Comparison of ENCODE assay signal across 8 cellular contexts in genomic region chr1:6600410-6601048, GRCh38. TPM values are rescaled to one million over a fixed set of nuclear protein-coding genes. Genes with fewer than 3 reads are reported as not detected.
A peak's percentile ranks its signal among the peaks of the same experiment; 100 is the strongest.
DNase-seq lines count a peak whose midpoint lies in the region; ATAC-seq, FAIRE-seq and TF ChIP-seq lines count a peak whose summit lies in the region.

No MANE protein-coding gene starts in this region.

- H3K4ac ChIP-seq in neuronal stem cell (ENCODE audit: low read length) = no peak overlapping the region

- H3K79me2 ChIP-seq in endothelial cell of umbilical vein (ENCODE audit: control insufficient read depth, insufficient read depth, low read length) = peaks cover 58% of the 10 kb centered on the region

- dilution Hi-C loops in endothelial cell of umbilical vein (cut with MboI; ENCODE audit: extremely low pct_ligation_motif_present, low sequenced_read_pairs) = no loop called here

- H3K27me3 ChIP-seq in Panc1 (ENCODE audit: control insufficient read depth, insufficient read depth, low read length) (no peaks in the 10 kb centered on the region), endothelial cell of umbilical vein (ENCODE audit: control insufficient read depth in 2 of 2, insufficient read depth in 2 of 2, low read length in 2 of 2) (no peaks in the 10 kb centered on the region), neuronal stem cell (ENCODE audit: control insufficient read depth in 3 of 3, insufficient read depth in 3 of 3, low read depth in 1 of 3, low read length in 3 of 3) (peaks cover 0 to 6% (median 0%) of the 10 kb centered on the region in 3 experiments)

- no peak overlapping the region for H4K91ac ChIP-seq in neuronal stem cell (ENCODE audit: low read depth, low read length, poor library complexity)

- no peak overlapping the region for H2BK120ac ChIP-seq in neuronal stem cell (ENCODE audit: low read depth, low read length)

- no peak for FAIRE-seq in endothelial cell of umbilical vein (lab: Jason Lieb, UNC)

- no CpG with 5 or more reads among the region's 10 CpGs for WGBS in neuronal stem cell (ENCODE audit: extremely low coverage in 2 of 2, insufficient read length in 2 of 2, insufficient replicate concordance in 1 of 2), 2 donors

- POLR2A ChIA-PET in Panc1 (lab: Charles Lee) = no interaction called here
- POLR2A ChIA-PET in endothelial cell of umbilical vein (lab: Charles Lee) = interaction anchor here (1.1 to 1.4 kb wide), 2 partner anchors 11 to 20 kb away, joined by 4 to 6 read pairs; partner anchors contain the start of gene ZBTB48

- peak overlapping the region; percentile 64 for H3K18ac ChIP-seq in neuronal stem cell (ENCODE audit: low read length)

- no peak for TF ChIP-seq POLR2A in endothelial cell of umbilical vein (IDR thresholded peaks at IDR 0.05; ENCODE audit: low read depth, low read length)

- H3K9ac ChIP-seq in endothelial cell of umbilical vein (replicated peaks; ENCODE audit: extremely low read depth, insufficient read depth, low read length) (peak overlapping the region; percentile 73), neuronal stem cell (ENCODE audit: low read depth, low read length, poor library complexity) (peak overlapping the region; percentile 60)

- in situ Hi-C loops in Panc1 (cut with HindIII; ENCODE audit: low pct_unique_long_range_greater_than_20kb, low sequenced_read_pairs) = no loop called here

- ATAC-seq in GM21529 (IDR thresholded peaks at IDR 0.05; ENCODE audit: unreplicated experiment) = peak; percentile 2
- ATAC-seq in Panc1 = no peak
- ATAC-seq in GM18873 (IDR thresholded peaks at IDR 0.05; ENCODE audit: low FRiP score, unreplicated experiment) = no peak
- no peak for ATAC-seq in GM18519 (IDR thresholded peaks at IDR 0.05; ENCODE audit: low FRiP score, unreplicated experiment)

- no peak overlapping the region for H2AK5ac ChIP-seq in neuronal stem cell (ENCODE audit: low read depth, low read length)

- no peak overlapping the region for H2BK15ac ChIP-seq in neuronal stem cell (ENCODE audit: low read length)

- H2BK5ac ChIP-seq in neuronal stem cell (ENCODE audit: low read length) = no peak overlapping the region

- peak overlapping the region; percentile 76 for H3K23ac ChIP-seq in neuronal stem cell (ENCODE audit: low read depth, low read length, poor library complexity)

- no peaks in the 10 kb centered on the region for H3K9me1 ChIP-seq in endothelial cell of umbilical vein (replicated peaks; ENCODE audit: control insufficient read depth, extremely low read depth, insufficient read depth, low read length)

- no peak overlapping the region for H3K14ac ChIP-seq in neuronal stem cell (ENCODE audit: low read length)

- intact Hi-C loops in Panc1 (cut with micrococcal nuclease; ENCODE audit: unreplicated experiment) = no loop called here
- intact Hi-C loops in endothelial cell of umbilical vein (cut with micrococcal nuclease) = loop anchor here (1.0 to 5.0 kb wide), 5 partner anchors 20 to 187 kb away; partner anchors contain the start of genes CAMTA1, DNAJC11 and NOL9

- H3K27ac ChIP-seq in Panc1 (ENCODE audit: low read length) (peak overlapping the region; percentile 90), endothelial cell of umbilical vein (ENCODE audit: insufficient read depth, low read depth, low read length) (peak overlapping the region; percentile 78), neuronal stem cell (replicated peaks; ENCODE audit: low read length) (peak overlapping the region; percentile 23)

- no peak for DNase-seq in Panc1 (ENCODE audit: low read depth, low spot score)
- DNase-seq in endothelial cell of umbilical vein (ENCODE audit: low read depth, low spot score) = no peak
- DNase-seq in neuronal stem cell (ENCODE audit: low spot score) = no peak
- DNase-seq in inferior parietal cortex (ENCODE audit: extremely low spot score) = no peak
- DNase-seq in SIG-M5 (lab: John Stamatoyannopoulos, UW) = no peak

- CTCF ChIA-PET in Panc1 (lab: Charles Lee) (interaction anchor here (0.5 kb wide), 1 partner anchor 47 kb away, joined by 5 read pairs; no protein-coding TSS in a partner anchor), endothelial cell of umbilical vein (lab: Charles Lee) (interaction anchor here (0.8 to 2.9 kb wide), 11 partner anchors 11 to 114 kb away, joined by 3 to 12 read pairs (median 4); partner anchors contain the start of genes NOL9, TAS1R1, THAP3 and ZBTB48)

- no peaks in the 10 kb centered on the region for H4K20me1 ChIP-seq in endothelial cell of umbilical vein (replicated peaks; ENCODE audit: control insufficient read depth, extremely low read depth, insufficient read depth, low read length)

- peaks cover 23% of the 10 kb centered on the region for H3K79me1 ChIP-seq in neuronal stem cell (ENCODE audit: low read depth, low read length)

- H2BK12ac ChIP-seq in neuronal stem cell (ENCODE audit: low read length) = no peak overlapping the region

- H3K4me2 ChIP-seq in endothelial cell of umbilical vein (ENCODE audit: insufficient read depth, low read length) (peak overlapping the region; percentile 87), neuronal stem cell (ENCODE audit: insufficient read depth, low read length, poor library complexity, severe bottlenecking) (peak overlapping the region; percentile 96)

- H3K9me3 ChIP-seq in Panc1 (ENCODE audit: control insufficient read depth, insufficient read depth, low read depth, low read length) (no peaks in the 10 kb centered on the region), endothelial cell of umbilical vein (replicated peaks; ENCODE audit: control insufficient read depth, insufficient read depth, low read length) (no peaks in the 10 kb centered on the region), neuronal stem cell (replicated peaks in 1 of 2; ENCODE audit: control insufficient read depth in 2 of 2, insufficient read depth in 1 of 2, low read depth in 1 of 2, low read length in 2 of 2) (no peaks in the 10 kb centered on the region)

- no peak overlapping the region for H4K8ac ChIP-seq in neuronal stem cell (ENCODE audit: low read depth, low read length)

- TF ChIP-seq CTCF in Panc1 (IDR thresholded peaks at IDR 0.05) (no peak), endothelial cell of umbilical vein (IDR thresholded peaks at IDR 0.05; ENCODE audit: extremely low read depth in 1 of 2, insufficient read depth in 1 of 2, low read depth in 1 of 2, low read length in 2 of 2) (no peak)

- peaks cover 27% of the 10 kb centered on the region for H3K4me1 ChIP-seq in Panc1 (ENCODE audit: control insufficient read depth, insufficient read depth, low read length)
- H3K4me1 ChIP-seq in endothelial cell of umbilical vein (ENCODE audit: control insufficient read depth, extremely low read depth, insufficient read depth, low read length) = peaks cover 23% of the 10 kb centered on the region
- peaks cover 17 to 19% of the 10 kb centered on the region in 2 donors for H3K4me1 ChIP-seq in neuronal stem cell (ENCODE audit: control insufficient read depth in 2 of 2, insufficient read depth in 1 of 2, low read depth in 1 of 2, low read length in 2 of 2)

- H2AFZ ChIP-seq in endothelial cell of umbilical vein (ENCODE audit: low read depth, low read length) = peak overlapping the region; percentile 24
- peak overlapping the region; percentile 91 for H2AFZ ChIP-seq in neuronal stem cell (ENCODE audit: low read length)

- BruUV-seq in Panc1 (replicated peaks; lab: Mats Ljungman, UMichigan) = TSS peak; percentile 68
- TSS peak; percentile 23 for BruUV-seq in endothelial cell of umbilical vein (replicated peaks; lab: Mats Ljungman, UMichigan)

- H3K4me3 ChIP-seq in Panc1 (ENCODE audit: low read depth in 2 of 2, low read length in 2 of 2) (peak overlapping the region; percentile 61 to 96), endothelial cell of umbilical vein (replicated peaks in 1 of 3; ENCODE audit: insufficient read depth in 1 of 3, low read depth in 1 of 3, low read length in 3 of 3) (peak overlapping the region; percentile 39 to 84 (median 74)), neuronal stem cell (ENCODE audit: low read length in 2 of 2) (peak overlapping the region; percentile 68 to 95)

- H3K36me3 ChIP-seq in Panc1 (ENCODE audit: control insufficient read depth, insufficient read depth, low read length) (no peaks in the 10 kb centered on the region; the same call in 1 of the 2 replicates), endothelial cell of umbilical vein (ENCODE audit: control insufficient read depth in 2 of 2, extremely low read depth in 1 of 2, insufficient read depth in 2 of 2, low read length in 2 of 2) (peaks cover 2 to 20% of the 10 kb centered on the region in 2 experiments), neuronal stem cell (replicated peaks in 1 of 2; ENCODE audit: control insufficient read depth in 2 of 2, insufficient read depth in 2 of 2, low read length in 2 of 2) (peaks cover 22 to 38% of the 10 kb centered on the region in 2 donors)

RNA-seq across cellular contexts. Expression of gene KLHL21, which starts 2.1 kb away (rescaled TPM):
- 35.9 TPM for total RNA-seq in Panc1 (2021; ENCODE audit: unreplicated experiment)
- 43.9 TPM for polyA plus RNA-seq in Panc1 (2012; ENCODE audit: insufficient read length)
- total RNA-seq in endothelial cell of umbilical vein = 19.2 and 22.4 TPM in 2 replicates
- 18.0 and 24.9 TPM in 2 replicates for polyA plus RNA-seq in endothelial cell of umbilical vein
- 10.5 and 14.1 TPM in 2 replicates for polyA plus RNA-seq in endothelial cell of umbilical vein (2011; cell fraction: cytosol; rRNA removed)
- polyA plus RNA-seq in endothelial cell of umbilical vein (2011; cell fraction: nucleus; rRNA removed) = 20.4 and 30.5 TPM in 2 replicates
- polyA plus RNA-seq in endothelial cell of umbilical vein (2012) = 17.8 and 20.9 TPM in 2 replicates
- 21.1 and 21.8 TPM in 2 replicates for polyA minus RNA-seq in endothelial cell of umbilical vein
- 20.5 TPM for polyA minus RNA-seq in endothelial cell of umbilical vein (2011; cell fraction: cytosol; rRNA and poly(A)+ RNA removed)
- 15.2 and 22.3 TPM in 2 replicates for polyA minus RNA-seq in endothelial cell of umbilical vein (2011; cell fraction: nucleus; rRNA and poly(A)+ RNA removed)
- 4.7 TPM for polyA plus RNA-seq in neuronal stem cell (2013, experiment 1 of 2)
- 4.8 TPM for polyA plus RNA-seq in neuronal stem cell (2013, experiment 2 of 2)

RNA-seq across cellular contexts. Expression of gene PHF13, which starts 13.0 kb away (rescaled TPM):
- total RNA-seq in Panc1 (2021; ENCODE audit: unreplicated experiment) = 41.8 TPM
- 24.0 TPM for polyA plus RNA-seq in Panc1 (2012; ENCODE audit: insufficient read length)
- total RNA-seq in endothelial cell of umbilical vein = 17.8 and 18.6 TPM in 2 replicates
- polyA plus RNA-seq in endothelial cell of umbilical vein = 5.6 and 5.7 TPM in 2 replicates
- 6.3 and 6.5 TPM in 2 replicates for polyA plus RNA-seq in endothelial cell of umbilical vein (2011; cell fraction: cytosol; rRNA removed)
- polyA plus RNA-seq in endothelial cell of umbilical vein (2011; cell fraction: nucleus; rRNA removed) = 8.2 and 8.3 TPM in 2 replicates
- polyA plus RNA-seq in endothelial cell of umbilical vein (2012) = 9.0 and 9.8 TPM in 2 replicates
- 7.3 and 7.4 TPM in 2 replicates for polyA minus RNA-seq in endothelial cell of umbilical vein
- polyA minus RNA-seq in endothelial cell of umbilical vein (2011; cell fraction: cytosol; rRNA and poly(A)+ RNA removed) = 3.0 TPM
- polyA minus RNA-seq in endothelial cell of umbilical vein (2011; cell fraction: nucleus; rRNA and poly(A)+ RNA removed) = 3.2 and 3.4 TPM in 2 replicates
- polyA plus RNA-seq in neuronal stem cell (2013, experiment 1 of 2) = 25.0 TPM
- 25.4 TPM for polyA plus RNA-seq in neuronal stem cell (2013, experiment 2 of 2)

RNA-seq across cellular contexts. Expression of gene ZBTB48, which starts 20.7 kb away (rescaled TPM):
- total RNA-seq in Panc1 (2021; ENCODE audit: unreplicated experiment) = 40.7 TPM
- 41.3 TPM for polyA plus RNA-seq in Panc1 (2012; ENCODE audit: insufficient read length)
- total RNA-seq in endothelial cell of umbilical vein = 25.1 and 29.2 TPM in 2 replicates
- polyA plus RNA-seq in endothelial cell of umbilical vein = 20.9 and 29.0 TPM in 2 replicates
- 10.9 and 13.8 TPM in 2 replicates for polyA plus RNA-seq in endothelial cell of umbilical vein (2011; cell fraction: cytosol; rRNA removed)
- 46.0 and 49.3 TPM in 2 replicates for polyA plus RNA-seq in endothelial cell of umbilical vein (2011; cell fraction: nucleus; rRNA removed)
- polyA plus RNA-seq in endothelial cell of umbilical vein (2012) = 9.0 and 15.7 TPM in 2 replicates
- 9.9 and 14.2 TPM in 2 replicates for polyA minus RNA-seq in endothelial cell of umbilical vein
- 21.4 TPM for polyA minus RNA-seq in endothelial cell of umbilical vein (2011; cell fraction: cytosol; rRNA and poly(A)+ RNA removed)
- 11.1 and 20.3 TPM in 2 replicates for polyA minus RNA-seq in endothelial cell of umbilical vein (2011; cell fraction: nucleus; rRNA and poly(A)+ RNA removed)
- polyA plus RNA-seq in neuronal stem cell (2013, experiment 1 of 2) = 18.4 TPM
- polyA plus RNA-seq in neuronal stem cell (2013, experiment 2 of 2) = 16.7 TPM

RNA-seq across cellular contexts. Expression of gene THAP3, which starts 24.1 kb away (rescaled TPM):
- total RNA-seq in Panc1 (2021; ENCODE audit: unreplicated experiment) (24.9 TPM), endothelial cell of umbilical vein (15.2 and 16.7 TPM in 2 replicates)
- 35.1 TPM for polyA plus RNA-seq in Panc1 (2012; ENCODE audit: insufficient read length)
- polyA plus RNA-seq in endothelial cell of umbilical vein = 11.3 and 13.5 TPM in 2 replicates
- polyA plus RNA-seq in endothelial cell of umbilical vein (2011; cell fraction: cytosol; rRNA removed) = 10.2 and 10.5 TPM in 2 replicates
- 13.3 and 14.2 TPM in 2 replicates for polyA plus RNA-seq in endothelial cell of umbilical vein (2011; cell fraction: nucleus; rRNA removed)
- 10.3 and 11.1 TPM in 2 replicates for polyA plus RNA-seq in endothelial cell of umbilical vein (2012)
- polyA minus RNA-seq in endothelial cell of umbilical vein = 5.0 and 9.0 TPM in 2 replicates
- 5.4 TPM for polyA minus RNA-seq in endothelial cell of umbilical vein (2011; cell fraction: cytosol; rRNA and poly(A)+ RNA removed)
- polyA minus RNA-seq in endothelial cell of umbilical vein (2011; cell fraction: nucleus; rRNA and poly(A)+ RNA removed) = 8.1 and 12.3 TPM in 2 replicates
- 25.4 TPM for polyA plus RNA-seq in neuronal stem cell (2013, experiment 1 of 2)
- polyA plus RNA-seq in neuronal stem cell (2013, experiment 2 of 2) = 26.7 TPM

RNA-seq across cellular contexts. Expression of gene TAS1R1, which starts 45.4 kb away (rescaled TPM):
- total RNA-seq in Panc1 (2021; ENCODE audit: unreplicated experiment) (not detected), endothelial cell of umbilical vein (not detected in 2 replicates)
- polyA plus RNA-seq in Panc1 (2012; ENCODE audit: insufficient read length) = not detected
- not detected in 2 replicates for polyA plus RNA-seq in endothelial cell of umbilical vein
- 0.03 TPM in 1 of 2 replicates, not detected in the other for polyA plus RNA-seq in endothelial cell of umbilical vein (2011; cell fraction: cytosol; rRNA removed)
- polyA plus RNA-seq in endothelial cell of umbilical vein (2011; cell fraction: nucleus; rRNA removed) = not detected in 2 replicates
- not detected in 2 replicates for polyA plus RNA-seq in endothelial cell of umbilical vein (2012)
- polyA minus RNA-seq in endothelial cell of umbilical vein = not detected in 2 replicates
- polyA minus RNA-seq in endothelial cell of umbilical vein (2011; cell fraction: cytosol; rRNA and poly(A)+ RNA removed) = not detected
- not detected in 2 replicates for polyA minus RNA-seq in endothelial cell of umbilical vein (2011; cell fraction: nucleus; rRNA and poly(A)+ RNA removed)
- not detected for polyA plus RNA-seq in neuronal stem cell (2013, experiment 1 of 2)
- not detected for polyA plus RNA-seq in neuronal stem cell (2013, experiment 2 of 2)

Comparison
In these comparisons a context has a peak if more than half of its experiments do, and no peak if none do; other contexts are left out.
1. H3K27ac ChIP-seq: peak in every context shown above with its lines; median percentile 90 in Panc1; 78 in endothelial cell of umbilical vein; 23 in neuronal stem cell.